In the genomic region with DNA sequence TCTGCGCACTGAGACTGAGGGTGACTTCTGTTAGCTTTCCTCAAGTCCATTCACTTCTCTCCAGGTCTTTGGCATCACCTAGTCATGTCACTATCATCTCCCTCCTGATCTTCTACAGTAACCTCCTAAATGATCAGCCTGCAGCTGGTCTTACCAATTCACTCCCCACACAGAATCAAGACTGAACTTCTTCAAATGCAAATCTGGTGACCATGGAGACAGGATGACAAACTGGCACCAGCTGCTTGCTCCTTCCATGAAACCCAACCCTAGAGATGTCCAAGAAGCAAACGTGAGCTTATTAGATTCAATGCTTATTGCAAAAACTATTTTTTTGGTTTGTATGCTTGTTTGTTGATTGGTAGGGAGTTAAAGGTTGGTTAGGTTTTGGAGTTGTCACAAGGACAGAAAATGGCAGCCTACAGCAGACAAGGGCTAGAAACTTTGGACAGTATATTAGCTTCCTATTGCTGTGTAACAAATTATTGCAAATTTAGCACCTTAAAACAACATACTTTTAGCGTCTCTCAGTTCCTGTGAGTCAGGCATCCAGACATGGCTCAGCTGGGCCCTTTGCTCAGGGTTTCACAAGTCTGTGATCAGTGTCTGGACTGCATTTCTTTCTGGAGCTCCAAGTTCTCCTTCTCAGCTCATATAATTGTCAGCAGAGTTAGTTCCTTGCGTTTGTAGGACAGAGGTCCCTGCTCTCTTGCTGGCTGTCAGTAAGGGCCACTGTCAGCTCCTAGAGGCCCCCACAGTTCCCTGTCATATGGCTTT, we compare ENCODE assay signal across 19 cellular contexts. TPM values are rescaled to one million over a fixed set of nuclear protein-coding genes. Genes with fewer than 3 reads are reported as not detected.
DNase-seq lines count a peak whose midpoint lies in the region; ATAC-seq and TF ChIP-seq lines count a peak whose summit lies in the region.
"Had no signal": no experiment of that assay in that cellular context is flagged by ENCODE, and none has a peak within 500 bp of the region (broad histone marks: within the 10 kb centered on the region; RNA-seq: fewer than 3 reads in every experiment).

No MANE protein-coding gene starts in this region.

- H2BK20ac ChIP-seq in H9 (ENCODE audit: low read depth, low read length, poor library complexity, severe bottlenecking): no peak overlapping the region

- no peak overlapping the region for H3K9ac ChIP-seq in H9 (ENCODE audit: extremely low read depth, insufficient read length, low read length)

- intact Hi-C loops in right lobe of liver (cut with DNase I): no loop called here

- H4K8ac ChIP-seq in H9 (replicated peaks; ENCODE audit: insufficient read length, low read depth, low read length): no peak overlapping the region

- H3K4ac ChIP-seq in H9 (ENCODE audit: low read depth, low read length): no peak overlapping the region

- no peak overlapping the region for H2BK5ac ChIP-seq in H9 (ENCODE audit: insufficient read length, low read length)

- peak overlapping the region; percentile 78; the same call in 1 of the 2 replicates for H3K14ac ChIP-seq in H9 (ENCODE audit: insufficient read depth, low read length)

- H3K56ac ChIP-seq in H9 (ENCODE audit: insufficient read length, low read depth, low read length): no peak overlapping the region

- H3K4me1 ChIP-seq in H9 (ENCODE audit: insufficient read depth, low read length): peaks cover 10% of the 10 kb centered on the region
- peaks cover 0 to 3% (median 0%) of the 10 kb centered on the region in 4 donors for H3K4me1 ChIP-seq in right lobe of liver
- H3K4me1 ChIP-seq: prostate gland had no signal

- DNase-seq in H9: no peak
- DNase-seq in NCI-H526 treated with DMSO at 0.1 percent for 48 hours (lab: John Stamatoyannopoulos, UW): peak; percentile 95
- peak; percentile 82 for DNase-seq in epithelial cell of esophagus (ENCODE audit: low read depth)
- DNase-seq in myocyte (ENCODE audit: low read depth): peak; percentile 32
- DNase-seq in right lobe of liver: no peak
- DNase-seq in retina: no peak
- DNase-seq in NCI-H1436 (lab: John Stamatoyannopoulos, UW): no peak
- DNase-seq: activated CD8-positive, alpha-beta T cell treated with anti-CD3 and anti-CD28 coated beads for 36 hours; Calu3; cortex of kidney; naive thymus-derived CD8-positive, alpha-beta T cell; NCI-H1436 treated with DMSO at 0.1 percent for 48 hours; NCI-H510A had no signal

- no peaks in the 10 kb centered on the region for H3K79me1 ChIP-seq in H9 (ENCODE audit: insufficient read depth, low read depth, low read length, poor library complexity, severe bottlenecking)

- TF ChIP-seq POLR2A in right lobe of liver (IDR thresholded peaks at IDR 0.05): no peak

- no peak overlapping the region for H2BK15ac ChIP-seq in H9 (ENCODE audit: low read depth, low read length)

- ATAC-seq in right lobe of liver (no peak), SK-N-SH treated with all-trans-retinoic acid at 6 μM for 48 hours (no peak)
- ATAC-seq: activated CD8-positive, alpha-beta T cell treated with anti-CD3 and anti-CD28 coated beads for 36 hours; naive thymus-derived CD8-positive, alpha-beta T cell; Panc1 had no signal

- no peaks in the 10 kb centered on the region for H3K9me3 Mint-ChIP-seq in H9
- H3K9me3 Mint-ChIP-seq: activated CD8-positive, alpha-beta T cell treated with anti-CD3 and anti-CD28 coated beads for 36 hours; activated T-helper 2 cell treated with anti-CD3 and anti-CD28 coated beads, Interferon-gamma antibody, Interleukin-2, Interleukin-4, amounts not matched to agents 10 μg/mL and 5 μg/mL and 100 μg/mL, durations not matched to agents 14 hours and 24 hours and 36 hours; naive thymus-derived CD8-positive, alpha-beta T cell had no signal

- no peak overlapping the region for H3K4me3 Mint-ChIP-seq in H9
- H3K4me3 Mint-ChIP-seq: activated CD8-positive, alpha-beta T cell treated with anti-CD3 and anti-CD28 coated beads for 36 hours; naive thymus-derived CD8-positive, alpha-beta T cell had no signal

- no peaks in the 10 kb centered on the region for H3K36me3 ChIP-seq in right lobe of liver
- H3K36me3 ChIP-seq: prostate gland had no signal

- H3K36me3 Mint-ChIP-seq in H9 (ENCODE audit: insufficient read depth in 1 of 3, low read depth in 3 of 3): no peaks in the 10 kb centered on the region
- H3K36me3 Mint-ChIP-seq: naive thymus-derived CD8-positive, alpha-beta T cell had no signal

- no peak overlapping the region for H3K4me2 ChIP-seq in H9 (ENCODE audit: insufficient read depth, insufficient read length, low read length)

- no peak overlapping the region for H3T11ph ChIP-seq in H9 (ENCODE audit: low read length)

- peak overlapping the region; percentile 93 for H3K18ac ChIP-seq in H9 (ENCODE audit: insufficient read length, low read depth, low read length)

- no peaks in the 10 kb centered on the region for H3K23me2 ChIP-seq in H9 (ENCODE audit: insufficient read length, low read depth, low read length, poor library complexity, severe bottlenecking)

- H3K27me3 ChIP-seq in H9 (ENCODE audit: insufficient read depth, low read length) (no peaks in the 10 kb centered on the region), right lobe of liver (no peaks in the 10 kb centered on the region)

- peak overlapping the region; percentile 83 for H4K91ac ChIP-seq in H9 (ENCODE audit: insufficient read length, low read depth, low read length)

- no peaks in the 10 kb centered on the region for H3K79me2 ChIP-seq in H9 (ENCODE audit: insufficient read depth, low read length)

- peak overlapping the region in 1 of 3 experiments; percentile 89; a peak in 2 of 7 replicates for H3K27ac Mint-ChIP-seq in H9
- H3K27ac Mint-ChIP-seq: activated CD8-positive, alpha-beta T cell treated with anti-CD3 and anti-CD28 coated beads for 36 hours; activated T-helper 2 cell treated with anti-CD3 and anti-CD28 coated beads, Interferon-gamma antibody, Interleukin-2, Interleukin-4, amounts not matched to agents 10 μg/mL and 5 μg/mL and 100 μg/mL, durations not matched to agents 14 hours and 24 hours and 36 hours; naive thymus-derived CD8-positive, alpha-beta T cell had no signal

- peaks cover 20 to 26% of the 10 kb centered on the region in 2 experiments for H3K4me1 Mint-ChIP-seq in H9
- H3K4me1 Mint-ChIP-seq: naive thymus-derived CD8-positive, alpha-beta T cell had no signal

- no peak overlapping the region for H3K27ac ChIP-seq in H9 (ENCODE audit: insufficient read length, low read depth, low read length)
- H3K27ac ChIP-seq in right lobe of liver: no peak overlapping the region
- H3K27ac ChIP-seq: prostate gland had no signal

- H2BK12ac ChIP-seq in H9 (ENCODE audit: insufficient read length, low read depth, low read length): peak overlapping the region; percentile 78

- H3K9me3 ChIP-seq in H9 (ENCODE audit: control insufficient read depth, low read depth, low read length): no peaks in the 10 kb centered on the region
- H3K9me3 ChIP-seq in right lobe of liver: no peaks in the 10 kb centered on the region
- H3K9me3 ChIP-seq: prostate gland had no signal

- no peak for TF ChIP-seq CTCF in H9 (conservative IDR thresholded peaks at IDR 0.05)
- no peak for TF ChIP-seq CTCF in epithelial cell of esophagus (IDR thresholded peaks at IDR 0.05; ENCODE audit: insufficient read depth, low read depth, low read length, missing control alignments)
- no peak for TF ChIP-seq CTCF in right lobe of liver (IDR thresholded peaks at IDR 0.05)

- WGBS in H9 (ENCODE audit: extremely low coverage, insufficient read length, low lambda C conversion rate): no CpG with 5 or more reads among the region's 4 CpGs
- WGBS in right lobe of liver (ENCODE audit: insufficient coverage, low coverage, low lambda C conversion rate, missing lambda C conversion rate): 58% methylated on average over 4 of the region's 4 CpGs

- no peak overlapping the region for H2AK5ac ChIP-seq in H9 (ENCODE audit: insufficient read length, low read length)

- H3K4me3 ChIP-seq in epithelial cell of esophagus (ENCODE audit: low read length) (no peak overlapping the region), right lobe of liver (no peak overlapping the region)
- H3K4me3 ChIP-seq: prostate gland had no signal

- H3K27me3 Mint-ChIP-seq in H9 (ENCODE audit: low read depth): no peaks in the 10 kb centered on the region
- H3K27me3 Mint-ChIP-seq: activated CD8-positive, alpha-beta T cell treated with anti-CD3 and anti-CD28 coated beads for 36 hours had no signal

- no peak overlapping the region for H2AFZ ChIP-seq in H9 (ENCODE audit: low read length)

- no peak overlapping the region for H4K5ac ChIP-seq in H9 (ENCODE audit: insufficient read length, low read depth, low read length)

- H4K20me1 ChIP-seq in H9 (ENCODE audit: control insufficient read depth, insufficient read depth, insufficient read length): no peaks in the 10 kb centered on the region

- H3K23ac ChIP-seq in H9 (ENCODE audit: insufficient read length, low read depth, low read length): no peak overlapping the region

- H2BK120ac ChIP-seq in H9 (ENCODE audit: low read depth, low read length, poor library complexity, severe bottlenecking): no peak overlapping the region

TF ChIP-seq in SK-N-SH treated with all-trans-retinoic acid at 6 μM for 48 hours, 23 proteins besides CTCF, POLR2A, EP300 and RAD21 (continues in another document):
- TF ChIP-seq ZFP30 (CRISPR knock-in tag; IDR thresholded peaks at IDR 0.05): no peak
- TF ChIP-seq ZFP3 (CRISPR knock-in tag; IDR thresholded peaks at IDR 0.05): no peak
- TF ChIP-seq GLIS3 (CRISPR knock-in tag; IDR thresholded peaks at IDR 0.05): no peak
- no peak for TF ChIP-seq ESRRG (CRISPR knock-in tag; IDR thresholded peaks at IDR 0.05)
- no peak for TF ChIP-seq TCF4 (CRISPR knock-in tag; IDR thresholded peaks at IDR 0.05; ENCODE audit: borderline replicate concordance)
- TF ChIP-seq PPARA (CRISPR knock-in tag; IDR thresholded peaks at IDR 0.05; ENCODE audit: borderline replicate concordance): no peak
- no peak for TF ChIP-seq CSDC2 (CRISPR knock-in tag; IDR thresholded peaks at IDR 0.05)
- TF ChIP-seq ZC3H10 (CRISPR knock-in tag; IDR thresholded peaks at IDR 0.05): no peak
- TF ChIP-seq SNAI2 (CRISPR knock-in tag; IDR thresholded peaks at IDR 0.05): no peak
- TF ChIP-seq ZNF8 (CRISPR knock-in tag; IDR thresholded peaks at IDR 0.05): no peak
- TF ChIP-seq, protein P1, sequence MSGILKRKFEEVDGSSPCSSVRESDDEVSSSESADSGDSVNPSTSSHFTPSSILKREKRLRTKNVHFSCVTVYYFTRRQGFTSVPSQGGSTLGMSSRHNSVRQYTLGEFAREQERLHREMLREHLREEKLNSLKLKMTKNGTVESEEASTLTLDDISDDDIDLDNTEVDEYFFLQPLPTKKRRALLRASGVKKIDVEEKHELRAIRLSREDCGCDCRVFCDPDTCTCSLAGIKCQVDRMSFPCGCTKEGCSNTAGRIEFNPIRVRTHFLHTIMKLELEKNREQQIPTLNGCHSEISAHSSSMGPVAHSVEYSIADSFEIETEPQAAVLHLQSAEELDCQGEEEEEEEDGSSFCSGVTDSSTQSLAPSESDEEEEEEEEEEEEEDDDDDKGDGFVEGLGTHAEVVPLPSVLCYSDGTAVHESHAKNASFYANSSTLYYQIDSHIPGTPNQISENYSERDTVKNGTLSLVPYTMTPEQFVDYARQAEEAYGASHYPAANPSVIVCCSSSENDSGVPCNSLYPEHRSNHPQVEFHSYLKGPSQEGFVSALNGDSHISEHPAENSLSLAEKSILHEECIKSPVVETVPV (CRISPR knock-in tag; IDR thresholded peaks at IDR 0.05): no peak
- no peak for TF ChIP-seq TOX (CRISPR knock-in tag; IDR thresholded peaks at IDR 0.05; ENCODE audit: borderline replicate concordance)

RNA-seq across cellular contexts. Expression of a gene that starts 53.3 kb away (rescaled TPM):
- total RNA-seq in H9 (2021): not detected in 2 replicates
- total RNA-seq in myocyte: not detected in 2 replicates
- not detected for polyA plus RNA-seq in myocyte (2012)
- total RNA-seq in right lobe of liver: not detected
- total RNA-seq: activated CD8-positive, alpha-beta T cell treated with anti-CD3 and anti-CD28 coated beads for 36 hours; activated T-helper 2 cell treated with anti-CD3 and anti-CD28 coated beads, Interferon-gamma antibody, Interleukin-2, Interleukin-4, amounts not matched to agents 10 μg/mL and 5 μg/mL and 100 μg/mL, durations not matched to agents 14 hours and 24 hours and 36 hours; Calu3; liver; naive thymus-derived CD8-positive, alpha-beta T cell had no signal
- polyA plus RNA-seq: esophagus; liver; naive thymus-derived CD8-positive, alpha-beta T cell had no signal

Comparison
In these comparisons a context has a peak if more than half of its experiments do, and no peak if none do; other contexts are left out.
1. DNase-seq: peak in NCI-H526 treated with DMSO at 0.1 percent for 48 hours (single experiment), epithelial cell of esophagus (single experiment) and myocyte (single experiment); none in H9 (single experiment), right lobe of liver (0 of 3), retina (single experiment) and NCI-H1436 (single experiment).